Comparison of ENCODE assay signal across 7 cellular contexts in genomic region chr18:9683418-9684396, GRCh38. TPM values are rescaled to one million over a fixed set of nuclear protein-coding genes. Genes with fewer than 3 reads are reported as not detected.
DNase-seq lines count a peak whose midpoint lies in the region; ATAC-seq and TF ChIP-seq lines count a peak whose summit lies in the region.

No MANE protein-coding gene starts in this region.

- intact Hi-C loops in HCT116 (cut with micrococcal nuclease): loop anchor here (1.0 to 5.0 kb wide), 4 partner anchors 71 to 611 kb away; no protein-coding TSS in a partner anchor
- intact Hi-C loops in gastrocnemius medialis (cut with DNase I; ENCODE audit: low total_unique reads): loop anchor here (1.0 kb wide), 1 partner anchor 88 kb away; no protein-coding TSS in a partner anchor

- H3K4me1 ChIP-seq in HCT116 (ENCODE audit: control insufficient read depth in 1 of 2, insufficient read depth in 2 of 2, low read length in 2 of 2) (peaks cover 12 to 17% of the 10 kb centered on the region in 2 experiments), gastrocnemius medialis (peaks cover 6 to 9% of the 10 kb centered on the region in 2 donors)

- TF ChIP-seq RAD21 in HCT116 (IDR thresholded peaks at IDR 0.05; ENCODE audit: low read depth): peak; percentile 86

- POLR2A ChIA-PET in HCT116 (lab: Charles Lee): interaction anchor here (0.8 to 1.2 kb wide), 2 partner anchors 21 to 108 kb away, joined by 3 read pairs; no protein-coding TSS in a partner anchor

- in situ Hi-C loops in SK-MEL-5 (cut with HindIII; ENCODE audit: low pct_unique_long_range_greater_than_20kb, low sequenced_read_pairs): no loop called here
- in situ Hi-C loops in gastrocnemius medialis (cut with MboI; ENCODE audit: low sequenced_read_pairs in 4 of 4): no loop called here

- no peak overlapping the region for H3K4me3 ChIP-seq in HCT116 (replicated peaks in 1 of 2; ENCODE audit: low read depth in 1 of 2, low read length in 2 of 2)
- H3K4me3 ChIP-seq in foreskin fibroblast (ENCODE audit: low read depth in 1 of 2, low read length in 2 of 2): no peak overlapping the region
- no peak overlapping the region for H3K4me3 ChIP-seq in gastrocnemius medialis

- CTCF ChIA-PET in HCT116 (lab: Charles Lee): interaction anchor here (1.1 to 2.3 kb wide), 6 partner anchors 10 to 108 kb away, joined by 3 to 10 read pairs (median 6); no protein-coding TSS in a partner anchor

- no peaks in the 10 kb centered on the region for H3K9me2 ChIP-seq in HCT116 (ENCODE audit: insufficient read depth)

- H3K9me3 ChIP-seq in HCT116 (ENCODE audit: control insufficient read depth in 1 of 2, insufficient read depth in 1 of 2, low read depth in 1 of 2, low read length in 2 of 2) (no peaks in the 10 kb centered on the region), gastrocnemius medialis (no peaks in the 10 kb centered on the region)

- no peaks in the 10 kb centered on the region for H4K20me1 ChIP-seq in HCT116 (ENCODE audit: insufficient read depth)

- H3K4me2 ChIP-seq in HCT116 (ENCODE audit: low read length): peak overlapping the region; percentile 54

- RAD21 ChIA-PET in HCT116 (lab: Charles Lee; ENCODE audit: low non-redundant PET in 1 of 2, low total read pairs in 2 of 2, uncharacterized antibody in 2 of 2, unreplicated experiment in 2 of 2): interaction anchor here in 1 of 2 experiments (0.5 to 0.7 kb wide), 2 partner anchors 11 to 449 kb away, joined by 3 to 4 read pairs; no protein-coding TSS in a partner anchor

- no peaks in the 10 kb centered on the region for H3K27me3 ChIP-seq in HCT116 (ENCODE audit: insufficient read depth, low read length)
- H3K27me3 ChIP-seq in gastrocnemius medialis: no peaks in the 10 kb centered on the region

- peak overlapping the region; percentile 89 for H2AFZ ChIP-seq in HCT116 (ENCODE audit: low read depth, low read length, poor library complexity, severe bottlenecking)

- BruUV-seq in HCT116 (replicated peaks; lab: Mats Ljungman, UMichigan): no TSS peak

- H3K36me3 ChIP-seq in HCT116 (ENCODE audit: control insufficient read depth in 1 of 2, insufficient read depth in 2 of 2, low read length in 2 of 2): no peaks in the 10 kb centered on the region
- no peaks in the 10 kb centered on the region for H3K36me3 ChIP-seq in gastrocnemius medialis

- ATAC-seq in HCT116: peak; percentile 89
- peak; percentile 54 to 58 for ATAC-seq in gastrocnemius medialis
- ATAC-seq in GM18517 (IDR thresholded peaks at IDR 0.05; ENCODE audit: unreplicated experiment): no peak
- ATAC-seq in GM21576 (IDR thresholded peaks at IDR 0.05; ENCODE audit: unreplicated experiment): no peak

- peak overlapping the region; percentile 27 for H3K9ac ChIP-seq in HCT116 (ENCODE audit: low read length)

- no peaks in the 10 kb centered on the region for H3K79me2 ChIP-seq in HCT116 (ENCODE audit: insufficient read depth, low read length)

- no peak overlapping the region for H3K27ac ChIP-seq in HCT116 (ENCODE audit: low read depth, low read length)
- H3K27ac ChIP-seq in gastrocnemius medialis: peak overlapping the region in 3 of 4 donors; percentile 24 to 54 (median 30)

- TF ChIP-seq POLR2A in HCT116 (IDR thresholded peaks at IDR 0.05; ENCODE audit: borderline replicate concordance, extremely low read depth, insufficient read depth, insufficient read length) (no peak), gastrocnemius medialis (IDR thresholded peaks at IDR 0.05) (no peak)

- DNase-seq in HCT116 (ENCODE audit: low read depth, low spot score) (peak; percentile 50), SK-MEL-5 (ENCODE audit: low read depth, low spot score) (peak; percentile 81), foreskin fibroblast (peak; percentile 73 to 86), gastrocnemius medialis (peak in 1 of 2 donors; percentile 23), NAMALWA (ENCODE audit: low spot score) (no peak)

- peak; percentile 49 to 67 (median 61); a peak in 5 of 6 replicates for TF ChIP-seq CTCF in HCT116 (IDR thresholded peaks at IDR 0.05 in 2 of 3, conservative IDR thresholded peaks at IDR 0.05 in 1 of 3; ENCODE audit: borderline replicate concordance in 1 of 3, insufficient read depth in 1 of 3, low read depth in 2 of 3, low read length in 2 of 3)
- TF ChIP-seq CTCF in foreskin fibroblast (IDR thresholded peaks at IDR 0.05; ENCODE audit: low read depth, low read length): peak; percentile 63
- peak in 3 of 5 experiments; percentile 10 to 30 (median 11) for TF ChIP-seq CTCF in gastrocnemius medialis (IDR thresholded peaks at IDR 0.05 in 4 of 5, conservative IDR thresholded peaks at IDR 0.05 in 1 of 5)

TF ChIP-seq in HCT116, 20 proteins besides CTCF, POLR2A, EP300 and RAD21 (continues in another document):
- TF ChIP-seq ZBTB33 (IDR thresholded peaks at IDR 0.05; ENCODE audit: extremely low read depth, insufficient replicate concordance, low read length) (no peak), FOSL1 (IDR thresholded peaks at IDR 0.05; ENCODE audit: low read depth) (no peak), ZNF274 (IDR thresholded peaks at IDR 0.05; ENCODE audit: low read depth, low read length) (no peak), ATF3 (IDR thresholded peaks at IDR 0.05) (no peak), YY1 (IDR thresholded peaks at IDR 0.05; ENCODE audit: extremely low read depth, insufficient replicate concordance, low read depth, low read length) (peak; percentile 57), EGR1 (IDR thresholded peaks at IDR 0.05; ENCODE audit: low read depth) (no peak), POLR2AphosphoS5 (IDR thresholded peaks at IDR 0.05; ENCODE audit: low read depth, low read length) (no peak), TCF7L2 (IDR thresholded peaks at IDR 0.05; ENCODE audit: borderline replicate concordance, extremely low read depth, insufficient read depth, insufficient read length) (no peak), SRF (IDR thresholded peaks at IDR 0.05; ENCODE audit: low read depth) (0 out of 2 replicates have a peak, but pooled peaks have one; percentile 10), CBX3 (IDR thresholded peaks at IDR 0.05; ENCODE audit: low read depth) (0 out of 2 replicates have a peak, but pooled peaks have one; percentile 17), CEBPB (IDR thresholded peaks at IDR 0.05; ENCODE audit: low read depth) (no peak), REST (IDR thresholded peaks at IDR 0.05; ENCODE audit: low read depth) (no peak), JUND (IDR thresholded peaks at IDR 0.05) (peak; percentile 30; the same call in 1 of the 2 replicates), EZH2phosphoT487 (IDR thresholded peaks at IDR 0.05; ENCODE audit: borderline replicate concordance) (no peak), EZH2 (IDR thresholded peaks at IDR 0.05) (no peak), SIN3A (IDR thresholded peaks at IDR 0.05; ENCODE audit: low read depth) (no peak), ZFX (IDR thresholded peaks at IDR 0.05) (no peak), ELF1 (IDR thresholded peaks at IDR 0.05; ENCODE audit: borderline replicate concordance, low read depth) (no peak), SP1 (IDR thresholded peaks at IDR 0.05; ENCODE audit: low read depth) (no peak)

RNA-seq across cellular contexts. Expression of gene RAB31, which starts 24.4 kb away (rescaled TPM):
- total RNA-seq in HCT116 (2021; ENCODE audit: unreplicated experiment) (46.9 TPM), gastrocnemius medialis (1 to 10 TPM; 3.2 to 7.1 (median 4.4) TPM)
- 17.8 and 18.6 TPM in 2 replicates for polyA plus RNA-seq in HCT116 (2012)
- total RNA-seq in SK-MEL-5 (2014; rRNA removed; shearing (Covaris generic)): 11.2 and 12.9 TPM in 2 replicates
- 8.4 and 11.5 TPM in 2 replicates for polyA plus RNA-seq in SK-MEL-5 (2015; cell fraction: cytosol; rRNA removed)
- polyA plus RNA-seq in SK-MEL-5 (2015; cell fraction: nucleus; rRNA removed): 1.1 and 3.6 TPM in 2 replicates

Comparison
In these comparisons a context has a peak if more than half of its experiments do, and no peak if none do; other contexts are left out.
1. ATAC-seq: peak in HCT116 (single experiment) and gastrocnemius medialis (2 of 2); none in GM18517 (single experiment) and GM21576 (single experiment).
2. CTCF ChIP-seq: peak in every context shown above with its lines; median percentile 63 in foreskin fibroblast; 61 in HCT116; 11 in gastrocnemius medialis.